26 cellular contexts compared by ENCODE assay signal in genomic region chr5:65704608-65705239, GRCh38.
"Had no signal": no experiment of that assay in that cellular context is flagged by ENCODE, and none has a peak within 500 bp of the region (broad histone marks: within the 10 kb centered on the region; RNA-seq: fewer than 3 reads in every experiment).

No MANE protein-coding gene starts in this region.

- H3K4me3 ChIP-seq: cardiac muscle cell, Peyer's patch, SJCRH30 had no signal

- ATAC-seq: activated CD8-positive, alpha-beta T cell treated with anti-CD3 and anti-CD28 coated beads, Interleukin-2, amount 10 ng/mL, durations not matched to agents 7 days and 5 days; activated naive CD4-positive, alpha-beta T cell treated with anti-CD3 and anti-CD28 coated beads, Interleukin-2, amount 50 U/mL, for 72 hours had no signal

- DNase-seq: activated CD4-positive, alpha-beta T cell treated with anti-CD3 and anti-CD28 coated beads for 48 hours; activated CD4-positive, alpha-beta T cell treated with anti-CD3 and anti-CD28 coated beads, Interleukin-2, amount 50 U/mL, for 4 hours; activated CD4-positive, CD25-positive, alpha-beta regulatory T cell treated with anti-CD3 and anti-CD28 coated beads, Interleukin-2, amount 50 U/mL, for 72 hours; activated CD8-positive, alpha-beta memory T cell treated with anti-CD3 and anti-CD28 coated beads, Interleukin-2, amount 50 U/mL, for 48 hours; activated CD8-positive, alpha-beta T cell treated with anti-CD3 and anti-CD28 coated beads, Interleukin-2, amount 10 ng/mL, durations not matched to agents 7 days and 5 days; activated effector memory CD4-positive, alpha-beta T cell treated with Interleukin-2 at 50 U/mL for 16 hours; activated naive CD4-positive, alpha-beta T cell treated with Interleukin-2 at 50 U/mL for 16 hours; activated T-cell treated with anti-CD3 and anti-CD28 coated beads, Interleukin-2, amount 50 U/mL, for 1 hour; brain microvascular endothelial cell; NCI-H1092; NCI-H1417; NCI-H1930; NCI-H2107; NCI-H2171 treated with DMSO at 0.1 percent for 48 hours; NCI-H226; NCI-H526; Peyer's patch; Right ventricle myocardium superior; SJCRH30; T-helper 2 cell; T1000 had no signal

- H3K27me3 ChIP-seq: brain microvascular endothelial cell, cardiac muscle cell, Peyer's patch, SJCRH30 had no signal

- H3K9me3 ChIP-seq: Peyer's patch, SJCRH30 had no signal

- H3K36me3 ChIP-seq: cardiac muscle cell, Peyer's patch had no signal

- H3K27ac ChIP-seq: brain microvascular endothelial cell, cardiac muscle cell, KMS-11, Peyer's patch, RWPE1, SJCRH30, VCaP had no signal

- H3K4me3 Mint-ChIP-seq: activated CD8-positive, alpha-beta T cell treated with anti-CD3 and anti-CD28 coated beads, Interleukin-2, amount 10 ng/mL, durations not matched to agents 7 days and 5 days had no signal

- H3K27ac Mint-ChIP-seq: activated CD8-positive, alpha-beta T cell treated with anti-CD3 and anti-CD28 coated beads, Interleukin-2, amount 10 ng/mL, durations not matched to agents 7 days and 5 days; activated naive CD4-positive, alpha-beta T cell treated with anti-CD3 and anti-CD28 coated beads, Interleukin-2, amount 50 U/mL, for 72 hours had no signal

- H3K9me3 Mint-ChIP-seq: activated naive CD4-positive, alpha-beta T cell treated with anti-CD3 and anti-CD28 coated beads, Interleukin-2, amount 50 U/mL, for 72 hours had no signal
